In the genomic region with DNA sequence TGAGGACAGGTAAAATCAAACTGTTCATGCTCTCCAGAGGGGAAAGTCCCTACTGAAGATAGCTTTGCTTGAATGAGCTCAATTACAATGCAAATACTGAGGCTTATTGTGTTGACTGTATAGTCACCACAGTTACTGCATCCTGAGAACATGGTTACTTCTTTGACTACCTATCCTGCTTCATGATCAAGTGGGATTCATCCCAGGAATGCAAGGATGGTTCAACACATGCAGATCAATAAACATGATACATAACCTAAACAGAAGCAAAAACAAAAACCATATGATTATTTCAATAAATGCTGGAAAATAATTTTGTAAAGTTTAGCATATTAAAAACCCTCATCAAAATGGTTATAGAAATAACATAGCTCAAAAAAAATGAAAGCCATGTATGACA, we compare ENCODE assay signal across 29 cellular contexts.
"Had no signal": no experiment of that assay in that cellular context is flagged by ENCODE, and none has a peak within 500 bp of the region (broad histone marks: within the 10 kb centered on the region; RNA-seq: fewer than 3 reads in every experiment).

No MANE protein-coding gene starts in this region.

- H3K4me1 ChIP-seq: colonic mucosa, foreskin keratinocyte had no signal

- H3K4me3 Mint-ChIP-seq: dendritic cell treated with granulocyte-macrophage colony-stimulating factor and Interleukin-4, amounts not matched to agents 40 ng/mL and 50 ng/mL, for 4 days; effector memory CD8-positive, alpha-beta T cell; endodermal cell; immature natural killer cell; mesothelial cell of epicardium; naive thymus-derived CD8-positive, alpha-beta T cell had no signal

- H3K27ac ChIP-seq: colonic mucosa, epithelial cell of prostate, foreskin keratinocyte, gastroesophageal sphincter, heart left ventricle, hepatocyte, left lung, lower lobe of right lung had no signal

- H3K36me3 Mint-ChIP-seq: mesothelial cell of epicardium, naive B cell had no signal

- ATAC-seq: effector memory CD8-positive, alpha-beta T cell; esophagus mucosa; foreskin keratinocyte; gastroesophageal sphincter; heart left ventricle; left cardiac atrium; left lung; left ventricle myocardium superior; lower lobe of right lung; mucosa of descending colon; naive thymus-derived CD8-positive, alpha-beta T cell had no signal

- H3K4me3 ChIP-seq: colonic mucosa, gastroesophageal sphincter, heart left ventricle, hepatocyte, left lung, lower lobe of right lung, mucosa of descending colon had no signal

- DNase-seq: colonic mucosa; cortex of kidney; effector CD8-positive, alpha-beta T cell; effector memory CD8-positive, alpha-beta T cell; erythroblast; foreskin keratinocyte; heart left ventricle; hypothalamus; immature natural killer cell; islet precursor cell; kidney; kidney glomerular epithelial cell; left cardiac atrium; left lung; left ventricle myocardium superior; lower lobe of right lung; mesenchymal stem cell; mucosa of descending colon; naive B cell; naive thymus-derived CD8-positive, alpha-beta T cell had no signal

- H3K79me2 ChIP-seq: hepatocyte had no signal

- H3K27me3 ChIP-seq: colonic mucosa, heart left ventricle, hepatocyte had no signal

- FAIRE-seq: endometrium, frontal cortex, kidney had no signal

- H3K4me2 ChIP-seq: hepatocyte had no signal

- H3K36me3 ChIP-seq: colonic mucosa, gastroesophageal sphincter, heart left ventricle, left lung, lower lobe of right lung had no signal

- H2AFZ ChIP-seq: hepatocyte had no signal

- H3K9me3 ChIP-seq: colonic mucosa, lower lobe of right lung, mucosa of descending colon had no signal

- H3K27ac Mint-ChIP-seq: dendritic cell treated with granulocyte-macrophage colony-stimulating factor and Interleukin-4, amounts not matched to agents 40 ng/mL and 50 ng/mL, for 4 days; effector memory CD8-positive, alpha-beta T cell; endodermal cell; immature natural killer cell; mesothelial cell of epicardium; naive B cell; naive thymus-derived CD8-positive, alpha-beta T cell had no signal

- H3K9me3 Mint-ChIP-seq: effector memory CD8-positive, alpha-beta T cell had no signal
